In genomic region chr13:44412341-44412935, GRCh38 we compare ENCODE assay signal across 1 cellular context.
TF ChIP-seq lines count a peak whose summit lies in the region.

No MANE protein-coding gene starts in this region.

TF ChIP-seq in K562, 482 proteins besides CTCF, POLR2A, EP300 and RAD21 (continued from another document):
- no peak for TF ChIP-seq USF2 (CRISPR knock-in tag; IDR thresholded peaks at IDR 0.05)
- no peak for TF ChIP-seq ZNF140 (CRISPR knock-in tag; IDR thresholded peaks at IDR 0.05)
- TF ChIP-seq HBP1 (CRISPR knock-in tag; IDR thresholded peaks at IDR 0.05), result no peak
- no peak for TF ChIP-seq TSC22D4 (tag; IDR thresholded peaks at IDR 0.05)
- TF ChIP-seq GTF2E2 (tag; IDR thresholded peaks at IDR 0.05), result no peak
- no peak for TF ChIP-seq ESRRA (IDR thresholded peaks at IDR 0.05; ENCODE audit: borderline replicate concordance, low read depth)
